In the genomic region with DNA sequence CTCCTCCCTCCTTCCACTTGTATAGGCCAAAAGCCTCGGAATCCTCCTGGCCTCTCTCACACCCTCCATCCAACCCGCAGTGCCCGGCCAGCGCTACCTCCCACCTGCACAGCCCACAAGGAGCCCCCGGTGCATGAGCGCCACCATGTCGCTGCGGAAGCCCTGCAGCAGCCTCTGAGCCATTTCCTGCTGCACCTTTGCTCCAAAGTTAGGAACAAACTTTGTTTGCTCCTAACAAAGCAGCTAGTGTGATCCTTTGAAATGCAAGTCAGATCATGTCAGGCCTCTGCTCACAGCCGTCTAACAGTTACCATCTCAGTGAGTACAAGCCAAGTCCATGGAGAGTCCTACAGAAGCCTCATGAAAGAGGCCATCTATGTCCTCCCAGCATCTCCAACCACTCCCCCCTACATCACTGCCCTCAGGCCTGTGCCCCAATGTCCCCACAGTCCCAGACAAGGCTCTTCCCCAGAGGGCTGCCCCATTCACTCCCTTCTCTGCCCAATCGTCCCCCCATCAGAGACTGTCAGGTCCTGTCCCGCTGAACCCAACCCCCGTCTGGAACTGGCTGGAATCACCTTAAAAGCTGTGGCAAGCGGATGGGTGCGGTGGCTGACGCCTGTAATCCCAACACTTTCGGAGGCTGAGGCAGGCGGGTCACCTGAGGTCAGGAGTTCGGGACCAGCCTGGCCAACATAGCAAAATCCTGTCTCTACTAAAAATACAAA, we compare ENCODE assay signal across 1 cellular context.
TF ChIP-seq lines count a peak whose summit lies in the region.

No MANE protein-coding gene starts in this region.

TF ChIP-seq in HepG2, 621 proteins besides CTCF, POLR2A, EP300 and RAD21 (continued from another document and continues in another):
- TF ChIP-seq MTA3 (CRISPR knock-in tag; IDR thresholded peaks at IDR 0.05) (no peak), ERF (CRISPR knock-in tag; IDR thresholded peaks at IDR 0.05) (peak; percentile 53; the same call in 1 of the 2 replicates), ZNF713 (CRISPR knock-in tag; IDR thresholded peaks at IDR 0.05) (no peak), ZFX (CRISPR knock-in tag; IDR thresholded peaks at IDR 0.05; ENCODE audit: low read depth) (peak; percentile 24), NFYB (CRISPR knock-in tag; IDR thresholded peaks at IDR 0.05) (no peak), CCAR2 (optimal IDR thresholded peaks at IDR 0.05; ENCODE audit: low read depth, low read length) (no peak), SRSF9 (IDR thresholded peaks at IDR 0.05; ENCODE audit: borderline replicate concordance, insufficient read depth, low read depth, low read length, poor library complexity, severe bottlenecking) (no peak), ZNF7 (CRISPR knock-in tag; IDR thresholded peaks at IDR 0.05) (no peak), FOXO1 (CRISPR knock-in tag; IDR thresholded peaks at IDR 0.05) (no peak), ZNF274 (CRISPR knock-in tag; IDR thresholded peaks at IDR 0.05) (no peak), ZKSCAN8 (CRISPR knock-in tag; IDR thresholded peaks at IDR 0.05; ENCODE audit: borderline replicate concordance) (0 out of 2 replicates have a peak, but pooled peaks have one; percentile 34), NCOR1 (IDR thresholded peaks at IDR 0.05; ENCODE audit: borderline replicate concordance, low read length) (no peak)
- TF ChIP-seq, protein P1, sequence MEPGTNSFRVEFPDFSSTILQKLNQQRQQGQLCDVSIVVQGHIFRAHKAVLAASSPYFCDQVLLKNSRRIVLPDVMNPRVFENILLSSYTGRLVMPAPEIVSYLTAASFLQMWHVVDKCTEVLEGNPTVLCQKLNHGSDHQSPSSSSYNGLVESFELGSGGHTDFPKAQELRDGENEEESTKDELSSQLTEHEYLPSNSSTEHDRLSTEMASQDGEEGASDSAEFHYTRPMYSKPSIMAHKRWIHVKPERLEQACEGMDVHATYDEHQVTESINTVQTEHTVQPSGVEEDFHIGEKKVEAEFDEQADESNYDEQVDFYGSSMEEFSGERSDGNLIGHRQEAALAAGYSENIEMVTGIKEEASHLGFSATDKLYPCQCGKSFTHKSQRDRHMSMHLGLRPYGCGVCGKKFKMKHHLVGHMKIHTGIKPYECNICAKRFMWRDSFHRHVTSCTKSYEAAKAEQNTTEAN (CRISPR knock-in tag; conservative IDR thresholded peaks at IDR 0.05): no peak
- TF ChIP-seq, protein P2, sequence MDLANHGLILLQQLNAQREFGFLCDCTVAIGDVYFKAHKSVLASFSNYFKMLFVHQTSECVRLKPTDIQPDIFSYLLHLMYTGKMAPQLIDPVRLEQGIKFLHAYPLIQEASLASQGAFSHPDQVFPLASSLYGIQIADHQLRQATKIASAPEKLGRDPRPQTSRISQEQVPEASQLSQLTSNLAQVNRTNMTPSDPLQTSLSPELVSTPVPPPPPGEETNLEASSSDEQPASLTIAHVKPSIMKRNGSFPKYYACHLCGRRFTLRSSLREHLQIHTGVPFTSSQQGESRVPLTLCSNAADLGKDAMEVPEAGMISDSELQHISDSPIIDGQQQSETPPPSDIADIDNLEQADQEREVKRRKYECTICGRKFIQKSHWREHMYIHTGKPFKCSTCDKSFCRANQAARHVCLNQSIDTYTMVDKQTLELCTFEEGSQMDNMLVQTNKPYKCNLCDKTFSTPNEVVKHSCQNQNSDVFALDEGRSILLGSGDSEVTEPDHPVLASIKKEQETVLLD (CRISPR knock-in tag; IDR thresholded peaks at IDR 0.05; ENCODE audit: low read depth): no peak
- TF ChIP-seq, protein P3, sequence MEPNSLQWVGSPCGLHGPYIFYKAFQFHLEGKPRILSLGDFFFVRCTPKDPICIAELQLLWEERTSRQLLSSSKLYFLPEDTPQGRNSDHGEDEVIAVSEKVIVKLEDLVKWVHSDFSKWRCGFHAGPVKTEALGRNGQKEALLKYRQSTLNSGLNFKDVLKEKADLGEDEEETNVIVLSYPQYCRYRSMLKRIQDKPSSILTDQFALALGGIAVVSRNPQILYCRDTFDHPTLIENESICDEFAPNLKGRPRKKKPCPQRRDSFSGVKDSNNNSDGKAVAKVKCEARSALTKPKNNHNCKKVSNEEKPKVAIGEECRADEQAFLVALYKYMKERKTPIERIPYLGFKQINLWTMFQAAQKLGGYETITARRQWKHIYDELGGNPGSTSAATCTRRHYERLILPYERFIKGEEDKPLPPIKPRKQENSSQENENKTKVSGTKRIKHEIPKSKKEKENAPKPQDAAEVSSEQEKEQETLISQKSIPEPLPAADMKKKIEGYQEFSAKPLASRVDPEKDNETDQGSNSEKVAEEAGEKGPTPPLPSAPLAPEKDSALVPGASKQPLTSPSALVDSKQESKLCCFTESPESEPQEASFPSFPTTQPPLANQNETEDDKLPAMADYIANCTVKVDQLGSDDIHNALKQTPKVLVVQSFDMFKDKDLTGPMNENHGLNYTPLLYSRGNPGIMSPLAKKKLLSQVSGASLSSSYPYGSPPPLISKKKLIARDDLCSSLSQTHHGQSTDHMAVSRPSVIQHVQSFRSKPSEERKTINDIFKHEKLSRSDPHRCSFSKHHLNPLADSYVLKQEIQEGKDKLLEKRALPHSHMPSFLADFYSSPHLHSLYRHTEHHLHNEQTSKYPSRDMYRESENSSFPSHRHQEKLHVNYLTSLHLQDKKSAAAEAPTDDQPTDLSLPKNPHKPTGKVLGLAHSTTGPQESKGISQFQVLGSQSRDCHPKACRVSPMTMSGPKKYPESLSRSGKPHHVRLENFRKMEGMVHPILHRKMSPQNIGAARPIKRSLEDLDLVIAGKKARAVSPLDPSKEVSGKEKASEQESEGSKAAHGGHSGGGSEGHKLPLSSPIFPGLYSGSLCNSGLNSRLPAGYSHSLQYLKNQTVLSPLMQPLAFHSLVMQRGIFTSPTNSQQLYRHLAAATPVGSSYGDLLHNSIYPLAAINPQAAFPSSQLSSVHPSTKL (CRISPR knock-in tag; IDR thresholded peaks at IDR 0.05): 0 out of 2 replicates have a peak, but pooled peaks have one; percentile 27
- TF ChIP-seq, protein P4, sequence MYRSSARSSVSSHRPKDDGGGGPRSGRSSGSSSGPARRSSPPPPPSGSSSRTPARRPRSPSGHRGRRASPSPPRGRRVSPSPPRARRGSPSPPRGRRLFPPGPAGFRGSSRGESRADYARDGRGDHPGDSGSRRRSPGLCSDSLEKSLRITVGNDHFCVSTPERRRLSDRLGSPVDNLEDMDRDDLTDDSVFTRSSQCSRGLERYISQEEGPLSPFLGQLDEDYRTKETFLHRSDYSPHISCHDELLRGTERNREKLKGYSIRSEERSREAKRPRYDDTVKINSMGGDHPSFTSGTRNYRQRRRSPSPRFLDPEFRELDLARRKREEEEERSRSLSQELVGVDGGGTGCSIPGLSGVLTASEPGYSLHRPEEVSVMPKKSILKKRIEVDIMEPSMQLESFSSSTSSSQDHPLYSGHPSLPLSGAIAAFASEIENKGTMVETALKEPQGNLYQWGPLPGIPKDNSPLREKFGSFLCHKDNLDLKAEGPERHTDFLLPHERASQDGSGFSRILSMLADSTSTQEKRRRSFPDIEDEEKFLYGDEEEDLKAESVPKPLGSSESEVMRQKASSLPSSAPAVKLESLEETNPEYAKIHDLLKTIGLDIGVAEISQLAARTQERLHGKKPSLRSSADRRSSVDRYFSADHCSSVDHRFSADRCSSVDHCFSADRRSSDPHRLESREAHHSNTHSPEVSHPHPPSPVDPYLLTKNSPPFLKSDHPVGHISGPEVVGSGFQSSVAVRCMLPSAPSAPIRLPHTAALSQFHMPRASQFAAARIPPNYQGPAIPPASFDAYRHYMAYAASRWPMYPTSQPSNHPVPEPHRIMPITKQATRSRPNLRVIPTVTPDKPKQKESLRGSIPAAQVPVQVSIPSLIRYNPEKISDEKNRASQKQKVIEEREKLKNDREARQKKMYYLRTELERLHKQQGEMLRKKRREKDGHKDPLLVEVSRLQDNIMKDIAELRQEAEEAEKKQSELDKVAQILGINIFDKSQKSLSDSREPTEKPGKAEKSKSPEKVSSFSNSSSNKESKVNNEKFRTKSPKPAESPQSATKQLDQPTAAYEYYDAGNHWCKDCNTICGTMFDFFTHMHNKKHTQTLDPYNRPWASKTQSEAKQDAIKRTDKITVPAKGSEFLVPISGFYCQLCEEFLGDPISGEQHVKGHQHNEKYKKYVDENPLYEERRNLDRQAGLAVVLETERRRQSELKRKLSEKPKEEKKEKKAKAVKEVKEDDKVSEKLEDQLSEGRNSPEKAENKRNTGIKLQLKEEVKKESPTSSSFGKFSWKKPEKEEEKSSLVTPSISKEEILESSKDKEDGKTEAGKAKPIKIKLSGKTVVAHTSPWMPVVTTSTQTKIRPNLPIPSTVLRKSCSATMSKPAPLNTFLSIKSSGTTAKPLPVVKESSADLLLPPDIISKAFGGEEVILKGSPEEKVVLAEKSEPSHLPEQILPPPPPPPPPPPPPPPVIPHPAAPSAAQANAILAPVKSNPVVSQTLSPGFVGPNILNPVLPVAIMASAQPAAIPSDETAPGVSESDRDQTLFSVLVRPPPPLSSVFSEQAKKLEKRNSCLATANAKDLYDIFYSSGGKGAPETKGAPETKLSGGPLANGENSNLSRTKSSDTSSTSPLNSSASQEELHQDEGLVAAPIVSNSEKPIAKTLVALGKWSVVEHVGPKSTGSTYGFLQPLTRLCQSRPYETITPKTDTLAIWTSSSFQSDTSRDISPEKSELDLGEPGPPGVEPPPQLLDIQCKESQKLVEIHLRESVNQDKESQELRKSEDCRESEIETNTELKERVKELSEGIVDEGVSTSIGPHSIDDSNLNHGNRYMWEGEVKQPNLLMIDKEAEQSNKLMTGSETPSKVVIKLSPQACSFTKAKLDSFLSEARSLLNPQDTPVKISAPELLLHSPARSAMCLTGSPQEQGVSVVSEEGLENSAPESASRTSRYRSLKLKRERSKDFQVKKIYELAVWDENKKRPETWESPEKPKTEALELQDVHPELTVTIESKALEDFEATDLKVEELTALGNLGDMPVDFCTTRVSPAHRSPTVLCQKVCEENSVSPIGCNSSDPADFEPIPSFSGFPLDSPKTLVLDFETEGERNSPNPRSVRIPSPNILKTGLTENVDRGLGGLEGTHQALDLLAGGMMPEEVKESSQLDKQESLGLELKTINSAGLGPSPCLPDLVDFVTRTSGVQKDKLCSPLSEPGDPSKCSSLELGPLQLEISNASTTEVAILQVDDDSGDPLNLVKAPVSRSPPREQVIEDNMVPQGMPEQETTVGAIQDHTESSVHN (CRISPR knock-in tag; IDR thresholded peaks at IDR 0.05): no peak
- TF ChIP-seq, protein P5, sequence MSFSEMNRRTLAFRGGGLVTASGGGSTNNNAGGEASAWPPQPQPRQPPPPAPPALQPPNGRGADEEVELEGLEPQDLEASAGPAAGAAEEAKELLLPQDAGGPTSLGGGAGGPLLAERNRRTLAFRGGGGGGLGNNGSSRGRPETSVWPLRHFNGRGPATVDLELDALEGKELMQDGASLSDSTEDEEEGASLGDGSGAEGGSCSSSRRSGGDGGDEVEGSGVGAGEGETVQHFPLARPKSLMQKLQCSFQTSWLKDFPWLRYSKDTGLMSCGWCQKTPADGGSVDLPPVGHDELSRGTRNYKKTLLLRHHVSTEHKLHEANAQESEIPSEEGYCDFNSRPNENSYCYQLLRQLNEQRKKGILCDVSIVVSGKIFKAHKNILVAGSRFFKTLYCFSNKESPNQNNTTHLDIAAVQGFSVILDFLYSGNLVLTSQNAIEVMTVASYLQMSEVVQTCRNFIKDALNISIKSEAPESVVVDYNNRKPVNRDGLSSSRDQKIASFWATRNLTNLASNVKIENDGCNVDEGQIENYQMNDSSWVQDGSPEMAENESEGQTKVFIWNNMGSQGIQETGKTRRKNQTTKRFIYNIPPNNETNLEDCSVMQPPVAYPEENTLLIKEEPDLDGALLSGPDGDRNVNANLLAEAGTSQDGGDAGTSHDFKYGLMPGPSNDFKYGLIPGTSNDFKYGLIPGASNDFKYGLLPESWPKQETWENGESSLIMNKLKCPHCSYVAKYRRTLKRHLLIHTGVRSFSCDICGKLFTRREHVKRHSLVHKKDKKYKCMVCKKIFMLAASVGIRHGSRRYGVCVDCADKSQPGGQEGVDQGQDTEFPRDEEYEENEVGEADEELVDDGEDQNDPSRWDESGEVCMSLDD (CRISPR knock-in tag; IDR thresholded peaks at IDR 0.05; ENCODE audit: borderline replicate concordance): no peak
- TF ChIP-seq, protein P6, sequence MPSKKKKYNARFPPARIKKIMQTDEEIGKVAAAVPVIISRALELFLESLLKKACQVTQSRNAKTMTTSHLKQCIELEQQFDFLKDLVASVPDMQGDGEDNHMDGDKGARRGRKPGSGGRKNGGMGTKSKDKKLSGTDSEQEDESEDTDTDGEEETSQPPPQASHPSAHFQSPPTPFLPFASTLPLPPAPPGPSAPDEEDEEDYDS (CRISPR knock-in tag; IDR thresholded peaks at IDR 0.05): no peak; the same call in 1 of the 2 replicates
- TF ChIP-seq, protein P7, sequence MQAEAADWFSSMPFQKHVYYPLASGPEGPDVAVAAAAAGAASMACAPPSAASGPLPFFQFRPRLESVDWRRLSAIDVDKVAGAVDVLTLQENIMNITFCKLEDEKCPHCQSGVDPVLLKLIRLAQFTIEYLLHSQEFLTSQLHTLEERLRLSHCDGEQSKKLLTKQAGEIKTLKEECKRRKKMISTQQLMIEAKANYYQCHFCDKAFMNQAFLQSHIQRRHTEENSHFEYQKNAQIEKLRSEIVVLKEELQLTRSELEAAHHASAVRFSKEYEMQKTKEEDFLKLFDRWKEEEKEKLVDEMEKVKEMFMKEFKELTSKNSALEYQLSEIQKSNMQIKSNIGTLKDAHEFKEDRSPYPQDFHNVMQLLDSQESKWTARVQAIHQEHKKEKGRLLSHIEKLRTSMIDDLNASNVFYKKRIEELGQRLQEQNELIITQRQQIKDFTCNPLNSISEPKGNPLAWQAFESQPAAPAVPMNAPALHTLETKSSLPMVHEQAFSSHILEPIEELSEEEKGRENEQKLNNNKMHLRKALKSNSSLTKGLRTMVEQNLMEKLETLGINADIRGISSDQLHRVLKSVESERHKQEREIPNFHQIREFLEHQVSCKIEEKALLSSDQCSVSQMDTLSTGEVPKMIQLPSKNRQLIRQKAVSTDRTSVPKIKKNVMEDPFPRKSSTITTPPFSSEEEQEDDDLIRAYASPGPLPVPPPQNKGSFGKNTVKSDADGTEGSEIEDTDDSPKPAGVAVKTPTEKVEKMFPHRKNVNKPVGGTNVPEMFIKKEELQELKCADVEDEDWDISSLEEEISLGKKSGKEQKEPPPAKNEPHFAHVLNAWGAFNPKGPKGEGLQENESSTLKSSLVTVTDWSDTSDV (CRISPR knock-in tag; IDR thresholded peaks at IDR 0.05): no peak
- TF ChIP-seq, protein P8, sequence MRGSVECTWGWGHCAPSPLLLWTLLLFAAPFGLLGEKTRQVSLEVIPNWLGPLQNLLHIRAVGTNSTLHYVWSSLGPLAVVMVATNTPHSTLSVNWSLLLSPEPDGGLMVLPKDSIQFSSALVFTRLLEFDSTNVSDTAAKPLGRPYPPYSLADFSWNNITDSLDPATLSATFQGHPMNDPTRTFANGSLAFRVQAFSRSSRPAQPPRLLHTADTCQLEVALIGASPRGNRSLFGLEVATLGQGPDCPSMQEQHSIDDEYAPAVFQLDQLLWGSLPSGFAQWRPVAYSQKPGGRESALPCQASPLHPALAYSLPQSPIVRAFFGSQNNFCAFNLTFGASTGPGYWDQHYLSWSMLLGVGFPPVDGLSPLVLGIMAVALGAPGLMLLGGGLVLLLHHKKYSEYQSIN (CRISPR knock-in tag; IDR thresholded peaks at IDR 0.05; ENCODE audit: borderline replicate concordance): no peak
- TF ChIP-seq, protein P9, sequence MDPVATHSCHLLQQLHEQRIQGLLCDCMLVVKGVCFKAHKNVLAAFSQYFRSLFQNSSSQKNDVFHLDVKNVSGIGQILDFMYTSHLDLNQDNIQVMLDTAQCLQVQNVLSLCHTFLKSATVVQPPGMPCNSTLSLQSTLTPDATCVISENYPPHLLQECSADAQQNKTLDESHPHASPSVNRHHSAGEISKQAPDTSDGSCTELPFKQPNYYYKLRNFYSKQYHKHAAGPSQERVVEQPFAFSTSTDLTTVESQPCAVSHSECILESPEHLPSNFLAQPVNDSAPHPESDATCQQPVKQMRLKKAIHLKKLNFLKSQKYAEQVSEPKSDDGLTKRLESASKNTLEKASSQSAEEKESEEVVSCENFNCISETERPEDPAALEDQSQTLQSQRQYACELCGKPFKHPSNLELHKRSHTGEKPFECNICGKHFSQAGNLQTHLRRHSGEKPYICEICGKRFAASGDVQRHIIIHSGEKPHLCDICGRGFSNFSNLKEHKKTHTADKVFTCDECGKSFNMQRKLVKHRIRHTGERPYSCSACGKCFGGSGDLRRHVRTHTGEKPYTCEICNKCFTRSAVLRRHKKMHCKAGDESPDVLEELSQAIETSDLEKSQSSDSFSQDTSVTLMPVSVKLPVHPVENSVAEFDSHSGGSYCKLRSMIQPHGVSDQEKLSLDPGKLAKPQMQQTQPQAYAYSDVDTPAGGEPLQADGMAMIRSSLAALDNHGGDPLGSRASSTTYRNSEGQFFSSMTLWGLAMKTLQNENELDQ (CRISPR knock-in tag; IDR thresholded peaks at IDR 0.05; ENCODE audit: borderline replicate concordance): no peak
